In genomic region chr6:142200846-142201628, GRCh38 we compare ENCODE assay signal across 31 cellular contexts. TPM values are rescaled to one million over a fixed set of nuclear protein-coding genes. Genes with fewer than 3 reads are reported as not detected.
"Had no signal": no experiment of that assay in that cellular context is flagged by ENCODE, and none has a peak within 500 bp of the region (broad histone marks: within the 10 kb centered on the region; RNA-seq: fewer than 3 reads in every experiment).

No MANE protein-coding gene starts in this region.

- H3K9me3 Mint-ChIP-seq: activated CD4-positive, alpha-beta memory T cell treated with anti-CD3 and anti-CD28 coated beads for 36 hours; activated CD4-positive, alpha-beta T cell treated with anti-CD3 and anti-CD28 coated beads, Interleukin-2, amount 10 ng/mL, durations not matched to agents 24 days and 14 days; activated naive CD4-positive, alpha-beta T cell treated with anti-CD3 and anti-CD28 coated beads, Interleukin-2, amount 50 U/mL, for 72 hours; activated T-helper 2 cell treated with anti-CD3 and anti-CD28 coated beads, Interferon-gamma antibody, Interleukin-2, Interleukin-4, amounts not matched to agents 10 μg/mL and 5 μg/mL and 100 μg/mL, durations not matched to agents 14 hours and 24 hours and 36 hours; stimulated activated effector memory CD8-positive, alpha-beta T cell treated with anti-CD3 and anti-CD28 coated beads, Interleukin-12 subunit alpha, Interleukin-12 subunit beta, amount 100 ng/mL, for 72 hours; stimulated activated naive CD8-positive, alpha-beta T cell treated with anti-CD3 and anti-CD28 coated beads, Interleukin-15, amount 100 ng/mL, for 72 hours; T-helper 1 cell treated with Interleukin-12 subunit alpha and Interleukin-12 subunit beta and Interleukin-4 antibody, amounts not matched to agents 30 μg/mL and 1 μg/mL, for 36 hours; type B pancreatic cell had no signal

- FAIRE-seq: colon, endometrium, keratinocyte had no signal

- H3K9ac ChIP-seq: SK-N-SH had no signal

- H3K4me3 ChIP-seq: ovary, uterus had no signal

- H3K4me2 ChIP-seq: SK-N-SH had no signal

- H3K27me3 Mint-ChIP-seq: activated CD4-positive, alpha-beta memory T cell treated with anti-CD3 and anti-CD28 coated beads for 36 hours; activated CD4-positive, alpha-beta T cell treated with anti-CD3 and anti-CD28 coated beads, Interleukin-2, amount 10 ng/mL, durations not matched to agents 24 days and 14 days; progenitor cell of endocrine pancreas; stimulated activated naive CD8-positive, alpha-beta T cell treated with anti-CD3 and anti-CD28 coated beads, Interleukin-15, amount 100 ng/mL, for 72 hours; type B pancreatic cell had no signal

- H3K27ac ChIP-seq: ovary, uterus had no signal

- H3K9me3 ChIP-seq: ovary, uterus had no signal

- H3K4me1 Mint-ChIP-seq: stimulated activated effector memory CD8-positive, alpha-beta T cell treated with anti-CD3 and anti-CD28 coated beads, Interleukin-12 subunit alpha, Interleukin-12 subunit beta, amount 100 ng/mL, for 72 hours had no signal

- H3K4me3 Mint-ChIP-seq: activated CD4-positive, alpha-beta memory T cell treated with anti-CD3 and anti-CD28 coated beads for 36 hours; activated CD4-positive, alpha-beta T cell treated with anti-CD3 and anti-CD28 coated beads, Interleukin-2, amount 10 ng/mL, durations not matched to agents 24 days and 14 days; stimulated activated effector memory CD8-positive, alpha-beta T cell treated with anti-CD3 and anti-CD28 coated beads, Interleukin-12 subunit alpha, Interleukin-12 subunit beta, amount 100 ng/mL, for 72 hours; stimulated activated naive CD8-positive, alpha-beta T cell treated with anti-CD3 and anti-CD28 coated beads, Interleukin-15, amount 100 ng/mL, for 72 hours; T-helper 1 cell treated with Interleukin-12 subunit alpha and Interleukin-12 subunit beta and Interleukin-4 antibody, amounts not matched to agents 30 μg/mL and 1 μg/mL, for 36 hours; type B pancreatic cell had no signal

- H3K27ac Mint-ChIP-seq: activated CD4-positive, alpha-beta memory T cell treated with anti-CD3 and anti-CD28 coated beads for 36 hours; activated CD4-positive, alpha-beta T cell treated with anti-CD3 and anti-CD28 coated beads, Interleukin-2, amount 10 ng/mL, durations not matched to agents 24 days and 14 days; activated naive CD4-positive, alpha-beta T cell treated with anti-CD3 and anti-CD28 coated beads, Interleukin-2, amount 50 U/mL, for 72 hours; activated T-helper 2 cell treated with anti-CD3 and anti-CD28 coated beads, Interferon-gamma antibody, Interleukin-2, Interleukin-4, amounts not matched to agents 10 μg/mL and 5 μg/mL and 100 μg/mL, durations not matched to agents 14 hours and 24 hours and 36 hours; stimulated activated effector memory CD8-positive, alpha-beta T cell treated with anti-CD3 and anti-CD28 coated beads, Interleukin-12 subunit alpha, Interleukin-12 subunit beta, amount 100 ng/mL, for 72 hours; T-helper 1 cell treated with Interleukin-12 subunit alpha and Interleukin-12 subunit beta and Interleukin-4 antibody, amounts not matched to agents 30 μg/mL and 1 μg/mL, for 36 hours; type B pancreatic cell had no signal

- H3K27me3 ChIP-seq: ovary, uterus had no signal

- H3K36me3 ChIP-seq: ovary, uterus had no signal

- ATAC-seq: stimulated activated effector memory CD8-positive, alpha-beta T cell treated with anti-CD3 and anti-CD28 coated beads, Interleukin-12 subunit alpha, Interleukin-12 subunit beta, amount 100 ng/mL, for 72 hours; stimulated activated naive CD8-positive, alpha-beta T cell treated with anti-CD3 and anti-CD28 coated beads, Interleukin-15, amount 100 ng/mL, for 72 hours had no signal

- DNase-seq: activated CD4-positive, alpha-beta memory T cell treated with anti-CD3 and anti-CD28 coated beads for 36 hours; activated CD4-positive, alpha-beta T cell treated with anti-CD3 and anti-CD28 coated beads, Interleukin-2, amount 10 ng/mL, durations not matched to agents 24 days and 14 days; activated CD4-positive, CD25-positive, alpha-beta regulatory T cell treated with anti-CD3 and anti-CD28 coated beads, Interleukin-2, amount 50 U/mL, for 72 hours; activated CD8-positive, alpha-beta memory T cell treated with anti-CD3 and anti-CD28 coated beads, Interleukin-2, amount 50 U/mL, for 48 hours; activated T-cell treated with anti-CD3 and anti-CD28 coated beads, Interleukin-2, amount 50 U/mL, for 48 hours; anterior cingulate cortex; effector CD8-positive, alpha-beta T cell; head of caudate nucleus; hippocampal formation; ovary; SK-N-SH; stimulated activated CD4-positive, alpha-beta T cell treated with anti-CD3 and anti-CD28 coated beads, Interleukin-12 subunit alpha, Interleukin-12 subunit beta, amount 100 ng/mL, for 4 hours; stimulated activated CD4-positive, alpha-beta T cell treated with anti-CD3 and anti-CD28 coated beads, Interleukin-4, amount 100 ng/mL, for 24 hours; stimulated activated naive CD8-positive, alpha-beta T cell treated with anti-CD3 and anti-CD28 coated beads, Interleukin-15, amount 100 ng/mL, for 72 hours; substantia nigra; SW 1271; uterus had no signal

- H3K4me1 ChIP-seq: uterus had no signal

RNA-seq across cellular contexts. Expression of gene NMBR, which starts 54.1 kb away (rescaled TPM):
- total RNA-seq: activated CD4-positive, alpha-beta memory T cell treated with anti-CD3 and anti-CD28 coated beads for 36 hours; activated CD4-positive, alpha-beta T cell treated with anti-CD3 and anti-CD28 coated beads, Interleukin-2, amount 10 ng/mL, durations not matched to agents 24 days and 14 days; activated naive CD4-positive, alpha-beta T cell treated with anti-CD3 and anti-CD28 coated beads, Interleukin-2, amount 50 U/mL, for 72 hours; activated T-helper 2 cell treated with anti-CD3 and anti-CD28 coated beads, Interferon-gamma antibody, Interleukin-2, Interleukin-4, amounts not matched to agents 10 μg/mL and 5 μg/mL and 100 μg/mL, durations not matched to agents 14 hours and 24 hours and 36 hours; dermis microvascular lymphatic vessel endothelial cell; epithelial cell of proximal tubule; lung microvascular endothelial cell; mucosa of gallbladder had no signal
- polyA plus RNA-seq: keratinocyte, neural cell, ovary, SK-N-SH had no signal
